ENCODE assay signal across 8 cellular contexts in genomic region chr2:73970850-73971471, GRCh38. TPM values are rescaled to one million over a fixed set of nuclear protein-coding genes. Genes with fewer than 3 reads are reported as not detected.
DNase-seq lines count a peak whose midpoint lies in the region; ATAC-seq and TF ChIP-seq lines count a peak whose summit lies in the region.

No MANE protein-coding gene starts in this region.

- peak overlapping the region; percentile 49 to 77 (median 70); a peak in 20 of 22 replicates for H3K9ac ChIP-seq in BLaER1 treated with 17β-estradiol and CSF1 and Interleukin-3, amounts not matched to agents 10 nM and 100 nM

- intact Hi-C loops in Panc1 (cut with micrococcal nuclease; ENCODE audit: unreplicated experiment) = no loop called here

- ATAC-seq in GM18907 (IDR thresholded peaks at IDR 0.05; ENCODE audit: unreplicated experiment) (peak; percentile 85), HG03103 (IDR thresholded peaks at IDR 0.05; ENCODE audit: low read depth, unreplicated experiment) (peak; percentile 76), Panc1 (0 out of 2 replicates have a peak, but pooled peaks have one; percentile 44)

- no peak for TF ChIP-seq CTCF in Panc1 (IDR thresholded peaks at IDR 0.05)

- H3K4me2 ChIP-seq in BLaER1 treated with 17β-estradiol and CSF1 and Interleukin-3, amounts not matched to agents 10 nM and 100 nM = peak overlapping the region; percentile 87 to 98 (median 90)

- no peaks in the 10 kb centered on the region for H3K27me3 ChIP-seq in BLaER1 treated with 17β-estradiol and CSF1 and Interleukin-3, amounts not matched to agents 10 nM and 100 nM
- H3K27me3 ChIP-seq in Panc1 (ENCODE audit: control insufficient read depth, insufficient read depth, low read length) = no peaks in the 10 kb centered on the region

- POLR2A ChIA-PET in Panc1 (lab: Charles Lee) = interaction anchor here (0.6 to 0.7 kb wide), 3 partner anchors 118 to 355 kb away, joined by 4 to 6 read pairs (median 5); no protein-coding TSS in a partner anchor

- peaks cover 79 to 90% (median 84%) of the 10 kb centered on the region in 10 experiments for H3K4me1 ChIP-seq in BLaER1 treated with 17β-estradiol and CSF1 and Interleukin-3, amounts not matched to agents 10 nM and 100 nM
- no peaks in the 10 kb centered on the region for H3K4me1 ChIP-seq in Panc1 (ENCODE audit: control insufficient read depth, insufficient read depth, low read length)

- CTCF ChIA-PET in Panc1 (lab: Charles Lee) = no interaction called here

- no peaks in the 10 kb centered on the region for H3K9me3 ChIP-seq in BLaER1 treated with 17β-estradiol and CSF1 and Interleukin-3, amounts not matched to agents 10 nM and 100 nM (replicated peaks in 1 of 11)
- no peaks in the 10 kb centered on the region for H3K9me3 ChIP-seq in Panc1 (ENCODE audit: control insufficient read depth, insufficient read depth, low read depth, low read length)

- no peaks in the 10 kb centered on the region; a peak in 1 of 22 replicates for H4K20me1 ChIP-seq in BLaER1 treated with 17β-estradiol and CSF1 and Interleukin-3, amounts not matched to agents 10 nM and 100 nM

- BruUV-seq in Panc1 (replicated peaks; lab: Mats Ljungman, UMichigan) = no TSS peak

- peak overlapping the region; percentile 68 to 89 (median 84) for H3K27ac ChIP-seq in BLaER1 treated with 17β-estradiol and CSF1 and Interleukin-3, amounts not matched to agents 10 nM and 100 nM
- H3K27ac ChIP-seq in Panc1 (ENCODE audit: low read length) = no peak overlapping the region

- peak overlapping the region in 9 of 10 experiments; percentile 11 to 56 (median 42); a peak in 16 of 20 replicates for H3K4me3 ChIP-seq in BLaER1 treated with 17β-estradiol and CSF1 and Interleukin-3, amounts not matched to agents 10 nM and 100 nM
- no peak overlapping the region for H3K4me3 ChIP-seq in Panc1 (ENCODE audit: low read depth in 2 of 2, low read length in 2 of 2)

- in situ Hi-C loops in Panc1 (cut with HindIII; ENCODE audit: low pct_unique_long_range_greater_than_20kb, low sequenced_read_pairs) = no loop called here

- peaks cover 0 to 5% (median 0%) of the 10 kb centered on the region in 11 experiments; a peak in 1 of 22 replicates for H3K36me3 ChIP-seq in BLaER1 treated with 17β-estradiol and CSF1 and Interleukin-3, amounts not matched to agents 10 nM and 100 nM
- no peaks in the 10 kb centered on the region for H3K36me3 ChIP-seq in Panc1 (ENCODE audit: control insufficient read depth, insufficient read depth, low read length)

- DNase-seq in Panc1 (ENCODE audit: low read depth, low spot score) = no peak
- DNase-seq in amniotic epithelial cell (ENCODE audit: low read depth) = peak; percentile 32
- peak; percentile 78 for DNase-seq in mucosa of gallbladder (ENCODE audit: low spot score)
- no peak for DNase-seq in NCI-H226
- no peak for DNase-seq in NCI-H2107 treated with DMSO at 0.1 percent for 48 hours (lab: John Stamatoyannopoulos, UW; ENCODE audit: unreplicated experiment)

RNA-seq across cellular contexts. Expression of gene TET3, which starts 13.7 kb away (rescaled TPM):
- total RNA-seq in Panc1 (2021; ENCODE audit: unreplicated experiment) = 13.1 TPM
- polyA plus RNA-seq in Panc1 (2012; ENCODE audit: insufficient read length) = 7.0 TPM
- 19.3 TPM for total RNA-seq in mucosa of gallbladder

RNA-seq across cellular contexts. Expression of gene DGUOK, which starts 44.3 kb away (rescaled TPM):
- total RNA-seq in Panc1 (2021; ENCODE audit: unreplicated experiment) = 78.5 TPM
- polyA plus RNA-seq in Panc1 (2012; ENCODE audit: insufficient read length) = 82.3 TPM
- 45.4 TPM for total RNA-seq in mucosa of gallbladder

Comparison
In these comparisons a context has a peak if more than half of its experiments do, and no peak if none do; other contexts are left out.
1. H3K4me3 ChIP-seq: peak in BLaER1 treated with 17β-estradiol and CSF1 and Interleukin-3, amounts not matched to agents 10 nM and 100 nM (9 of 10); none in Panc1 (0 of 2).
2. DNase-seq: peak in amniotic epithelial cell (single experiment) and mucosa of gallbladder (single experiment); none in Panc1 (single experiment), NCI-H226 (single experiment) and NCI-H2107 treated with DMSO at 0.1 percent for 48 hours (single experiment).
3. Peak in every context shown above with its lines, with median percentiles within 50 percentile points of each other: ATAC-seq.